Comparison of ENCODE assay signal across 21 cellular contexts in genomic region chr10:110965216-110965615, GRCh38. TPM values are rescaled to one million over a fixed set of nuclear protein-coding genes. Genes with fewer than 3 reads are reported as not detected.
A peak's percentile ranks its signal among the peaks of the same experiment; 100 is the strongest.
DNase-seq lines count a peak whose midpoint lies in the region; ATAC-seq, FAIRE-seq and TF ChIP-seq lines count a peak whose summit lies in the region.
"Had no signal": no experiment of that assay in that cellular context is flagged by ENCODE, and none has a peak within 500 bp of the region (broad histone marks: within the 10 kb centered on the region; RNA-seq: fewer than 3 reads in every experiment).

No MANE protein-coding gene starts in this region.

- peak overlapping the region; percentile 12 for H3K4me3 Mint-ChIP-seq in CD4-positive, alpha-beta T cell
- no peak overlapping the region for H3K4me3 Mint-ChIP-seq in stimulated activated memory B cell treated with anti-CD40 and anti-IgM and Interleukin-4, amounts not matched to agents 10 μg/mL and 1 μg/mL and 100 μg/mL, for 72 hours
- H3K4me3 Mint-ChIP-seq: CD14-positive monocyte; CD8-positive, alpha-beta T cell had no signal

- POLR2A ChIA-PET in CD4-positive, alpha-beta T cell (lab: Charles Lee), result interaction anchor here (0.7 to 1.0 kb wide), 3 partner anchors 16 to 696 kb away, joined by 3 read pairs; no protein-coding TSS in a partner anchor

- no peaks in the 10 kb centered on the region for H3K27me3 ChIP-seq in CD4-positive, alpha-beta T cell (ENCODE audit: control insufficient read depth, insufficient read depth, low read length)
- H3K27me3 ChIP-seq: BE2C, BLaER1 had no signal

- peaks cover 29% of the 10 kb centered on the region for H3K36me3 Mint-ChIP-seq in CD4-positive, alpha-beta T cell (ENCODE audit: low read depth)
- peaks cover 23% of the 10 kb centered on the region for H3K36me3 Mint-ChIP-seq in stimulated activated memory B cell treated with anti-CD40 and anti-IgM and Interleukin-4, amounts not matched to agents 10 μg/mL and 1 μg/mL and 100 μg/mL, for 72 hours

- H3K27me3 Mint-ChIP-seq in CD4-positive, alpha-beta T cell, result no peaks in the 10 kb centered on the region
- H3K27me3 Mint-ChIP-seq in stimulated activated memory B cell treated with anti-CD40 and anti-IgM and Interleukin-4, amounts not matched to agents 10 μg/mL and 1 μg/mL and 100 μg/mL, for 72 hours, result no peaks in the 10 kb centered on the region
- H3K27me3 Mint-ChIP-seq: CD4-positive, CD25-positive, alpha-beta regulatory T cell had no signal

- H3K4me1 Mint-ChIP-seq in CD4-positive, alpha-beta T cell (ENCODE audit: low read depth), result peaks cover 81% of the 10 kb centered on the region
- peaks cover 65% of the 10 kb centered on the region for H3K4me1 Mint-ChIP-seq in stimulated activated memory B cell treated with anti-CD40 and anti-IgM and Interleukin-4, amounts not matched to agents 10 μg/mL and 1 μg/mL and 100 μg/mL, for 72 hours

- H3K27ac ChIP-seq in CD4-positive, alpha-beta T cell (ENCODE audit: low read depth, low read length), result no peak overlapping the region
- H3K27ac ChIP-seq: BLaER1 had no signal

- no peak for TF ChIP-seq CTCF in CD4-positive, alpha-beta T cell (IDR thresholded peaks at IDR 0.05)

- CTCF ChIA-PET in CD4-positive, alpha-beta T cell (lab: Charles Lee), result no interaction called here

- no peaks in the 10 kb centered on the region for H3K9me3 ChIP-seq in CD4-positive, alpha-beta T cell (ENCODE audit: control insufficient read depth, low read length)
- H3K9me3 ChIP-seq: BE2C, BLaER1, Caco-2 had no signal

- intact Hi-C loops in CD4-positive, alpha-beta T cell (cut with DNase I, micrococcal nuclease), result no loop called here
- intact Hi-C loops in left cardiac atrium (cut with DNase I), result no loop called here

- peak; percentile 63 for FAIRE-seq in G401.6 (lab: Jason Lieb, UNC)
- peak; percentile 24 for FAIRE-seq in islet of Langerhans (lab: Jason Lieb, UNC)
- FAIRE-seq: D721Med, GM12878, GM12892, GM18507 had no signal

- no peak overlapping the region for H3K27ac Mint-ChIP-seq in CD4-positive, alpha-beta T cell
- no peak overlapping the region for H3K27ac Mint-ChIP-seq in stimulated activated memory B cell treated with anti-CD40 and anti-IgM and Interleukin-4, amounts not matched to agents 10 μg/mL and 1 μg/mL and 100 μg/mL, for 72 hours
- H3K27ac Mint-ChIP-seq: CD14-positive monocyte; CD4-positive, CD25-positive, alpha-beta regulatory T cell; CD8-positive, alpha-beta T cell had no signal

- no peaks in the 10 kb centered on the region for H3K9me3 Mint-ChIP-seq in CD4-positive, alpha-beta T cell
- H3K9me3 Mint-ChIP-seq in stimulated activated memory B cell treated with anti-CD40 and anti-IgM and Interleukin-4, amounts not matched to agents 10 μg/mL and 1 μg/mL and 100 μg/mL, for 72 hours, result no peaks in the 10 kb centered on the region
- H3K9me3 Mint-ChIP-seq: CD14-positive monocyte; CD8-positive, alpha-beta T cell had no signal

- no peak for DNase-seq in CD4-positive, alpha-beta T cell
- no peak for DNase-seq in left cardiac atrium
- DNase-seq: 8988T; ACHN; BE2C; C1 segment of cervical spinal cord; Caco-2; Calu3; CD4-positive, CD25-positive, alpha-beta regulatory T cell; CD8-positive, alpha-beta T cell; DMS79 treated with DMSO at 0.1 percent for 48 hours; GDM1 had no signal

- ATAC-seq in CD4-positive, alpha-beta T cell (ENCODE audit: poor library complexity), result no peak
- ATAC-seq in left cardiac atrium, result no peak
- no peak for ATAC-seq in stimulated activated memory B cell treated with anti-CD40 and anti-IgM and Interleukin-4, amounts not matched to agents 10 μg/mL and 1 μg/mL and 100 μg/mL, for 72 hours
- ATAC-seq: CD8-positive, alpha-beta T cell; GM12878 had no signal

RNA-seq across cellular contexts. Expression of gene SHOC2, which starts 45.8 kb away (rescaled TPM):
- 10 to 100 TPM; 65.9 to 66.9 TPM for total RNA-seq in CD4-positive, alpha-beta T cell
- total RNA-seq in left cardiac atrium, result 10 to 100 TPM; 43.0 to 49.4 TPM

RNA-seq across cellular contexts. Expression of gene BBIP1, which starts 46.2 kb away (rescaled TPM):
- total RNA-seq in CD4-positive, alpha-beta T cell, result 10 to 100 TPM; 17.1 to 21.9 TPM
- 10 to 100 TPM; 22.8 to 25.5 TPM for total RNA-seq in left cardiac atrium
